Comparison of ENCODE assay signal across 8 cellular contexts in the genomic region with DNA sequence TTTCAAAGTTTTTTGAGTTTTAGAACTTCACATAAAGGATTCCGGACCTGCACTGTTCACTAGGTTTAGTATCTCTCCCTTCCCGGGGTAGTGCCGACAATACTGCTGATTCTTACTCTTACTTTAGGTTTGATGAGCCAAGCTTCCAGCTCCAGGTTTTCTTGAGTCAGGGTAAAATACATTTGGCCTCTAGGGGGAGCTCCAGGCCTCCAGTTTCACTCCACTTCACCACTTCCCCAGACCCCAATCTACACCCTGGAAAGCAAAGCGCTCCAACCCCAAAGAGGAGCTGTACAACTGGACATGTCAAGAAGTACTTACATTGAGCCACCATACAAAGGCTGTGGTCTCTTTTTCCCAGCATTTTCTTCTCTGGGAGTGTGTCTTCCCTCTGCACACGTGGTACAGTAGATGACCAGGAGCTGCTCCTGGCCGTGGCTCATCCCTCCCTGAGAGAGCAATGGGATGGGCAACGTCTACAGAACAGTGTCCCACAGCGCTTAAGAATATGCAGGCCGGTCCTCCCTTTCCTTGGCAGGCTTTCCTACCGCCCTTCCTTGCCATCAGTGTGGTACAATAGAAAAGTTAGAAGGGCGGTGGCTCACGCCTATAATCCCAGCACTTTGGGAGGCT.
A peak's percentile ranks its signal among the peaks of the same experiment; 100 is the strongest.
DNase-seq lines count a peak whose midpoint lies in the region; ATAC-seq, FAIRE-seq and TF ChIP-seq lines count a peak whose summit lies in the region.

No MANE protein-coding gene starts in this region.

- H4K20me1 ChIP-seq in GM23338 (replicated peaks; ENCODE audit: insufficient read depth) (no peaks in the 10 kb centered on the region), HepG2 (ENCODE audit: insufficient read depth, low read length) (no peaks in the 10 kb centered on the region)

- peak; percentile 63 for ATAC-seq in CD4-positive, alpha-beta T cell (ENCODE audit: poor library complexity)
- ATAC-seq in GM23338 (peak; percentile 98), WTC11 (peak; percentile 96), HepG2 (peak; percentile 96), HG03135 (IDR thresholded peaks at IDR 0.05; ENCODE audit: unreplicated experiment) (no peak)

- peaks cover 47% of the 10 kb centered on the region for H3K4me1 Mint-ChIP-seq in CD4-positive, alpha-beta T cell (ENCODE audit: low read depth)
- H3K4me1 Mint-ChIP-seq in GM23338, result peaks cover 10% of the 10 kb centered on the region
- H3K4me1 Mint-ChIP-seq in WTC11, result no peaks in the 10 kb centered on the region

- in situ Hi-C loops in HepG2 (cut with HindIII; ENCODE audit: extremely low pct_ligation_motif_present, low pct_unique_long_range_greater_than_20kb), result loop anchor here (5.0 kb wide), 1 partner anchor 242 kb away; the partner anchor contains the start of gene CD200R1

- no peaks in the 10 kb centered on the region for H3K27me3 Mint-ChIP-seq in CD4-positive, alpha-beta T cell
- H3K27me3 Mint-ChIP-seq in GM23338 (ENCODE audit: insufficient read depth, low read depth, poor library complexity), result no peaks in the 10 kb centered on the region
- no peaks in the 10 kb centered on the region for H3K27me3 Mint-ChIP-seq in WTC11 (ENCODE audit: low read depth)

- 21% methylated on average over 12 of the region's 12 CpGs for WGBS in HepG2 (ENCODE audit: low lambda C conversion rate)

- H3K4me3 Mint-ChIP-seq in CD4-positive, alpha-beta T cell, result no peak overlapping the region
- H3K4me3 Mint-ChIP-seq in GM23338 (no peak overlapping the region), WTC11 (no peak overlapping the region)

- no peak overlapping the region for H3K27ac Mint-ChIP-seq in CD4-positive, alpha-beta T cell
- H3K27ac Mint-ChIP-seq in GM23338, result no peak overlapping the region
- no peak overlapping the region; the same call in 1 of the 2 replicates for H3K27ac Mint-ChIP-seq in WTC11

- no peaks in the 10 kb centered on the region for H3K27me3 ChIP-seq in CD4-positive, alpha-beta T cell (ENCODE audit: control insufficient read depth, insufficient read depth, low read length)
- H3K27me3 ChIP-seq in GM23338 (ENCODE audit: insufficient read depth), result no peaks in the 10 kb centered on the region
- peaks cover 0 to 3% of the 10 kb centered on the region in 2 experiments; a peak in 1 of 5 replicates for H3K27me3 ChIP-seq in HepG2 (ENCODE audit: control insufficient read depth in 1 of 2, insufficient read depth in 2 of 2, low read length in 2 of 2)

- POLR2A ChIA-PET in CD4-positive, alpha-beta T cell (lab: Charles Lee), result interaction anchor here (0.8 to 1.8 kb wide), 9 partner anchors 79 to 267 kb away, joined by 3 to 9 read pairs (median 4); partner anchors contain the start of genes CD200R1 and GTPBP8
- POLR2A ChIA-PET in WTC11 (lab: Charles Lee) (interaction anchor here (0.7 to 1.4 kb wide), 2 partner anchors 79 to 285 kb away, joined by 3 to 4 read pairs; a partner anchor contains a TSS), HepG2 (lab: Yijun Ruan, JAX) (no interaction called here)

- no peaks in the 10 kb centered on the region for H3K9me2 ChIP-seq in GM23338 (ENCODE audit: insufficient read depth)

- intact Hi-C loops in CD4-positive, alpha-beta T cell (cut with DNase I, micrococcal nuclease), result loop anchor here (1.0 to 10.0 kb wide), 7 partner anchors 78 to 552 kb away; partner anchors contain the start of gene CCDC80 (in 2 of the 2)
- intact Hi-C loops in HepG2 (cut with micrococcal nuclease; ENCODE audit: unreplicated experiment), result loop anchor here (1.0 to 2.0 kb wide), 3 partner anchors 80 to 244 kb away; no protein-coding TSS in a partner anchor

- peak; percentile 78 for TF ChIP-seq CTCF in CD4-positive, alpha-beta T cell (IDR thresholded peaks at IDR 0.05)
- TF ChIP-seq CTCF in GM23338 (conservative IDR thresholded peaks at IDR 0.05; ENCODE audit: low read depth in 2 of 2) (peak; percentile 81 to 90), WTC11 (IDR thresholded peaks at IDR 0.05) (peak; percentile 81), HepG2 (CRISPR knock-in tag; IDR thresholded peaks at IDR 0.05) (peak; percentile 73)

- no peaks in the 10 kb centered on the region for H3K36me3 ChIP-seq in GM23338 (ENCODE audit: insufficient read depth)
- H3K36me3 ChIP-seq in HepG2 (replicated peaks in 1 of 2; ENCODE audit: control insufficient read depth in 1 of 2, insufficient read depth in 2 of 2, low read length in 2 of 2), result no peaks in the 10 kb centered on the region

- no TSS peak for BruUV-seq in HepG2 (replicated peaks; lab: Mats Ljungman, UMichigan)

- TF ChIP-seq POLR2A in HepG2 (IDR thresholded peaks at IDR 0.05; ENCODE audit: insufficient read depth in 1 of 2, low read depth in 2 of 2, low read length in 2 of 2), result no peak

- no peaks in the 10 kb centered on the region for H3F3A ChIP-seq in GM23338 (replicated peaks; ENCODE audit: low read depth)

- peak; percentile 50 for FAIRE-seq in HepG2 (lab: Jason Lieb, UNC)

- H3K4me2 ChIP-seq in GM23338 (no peak overlapping the region), HepG2 (ENCODE audit: low read depth, low read length) (peak overlapping the region; percentile 36; the same call in 1 of the 2 replicates)

- TF ChIP-seq EP300 in HepG2 (IDR thresholded peaks at IDR 0.05; ENCODE audit: low read depth in 2 of 2, low read length in 2 of 2), result no peak
- TF ChIP-seq EP300 in HepG2 (CRISPR knock-in tag; IDR thresholded peaks at IDR 0.05; ENCODE audit: borderline replicate concordance), result no peak

- no peak overlapping the region for H3K27ac ChIP-seq in CD4-positive, alpha-beta T cell (ENCODE audit: low read depth, low read length)
- H3K27ac ChIP-seq in GM23338 (ENCODE audit: low read depth) (no peak overlapping the region), HepG2 (ENCODE audit: extremely low read length, insufficient read depth, low read length) (no peak overlapping the region)

- no peaks in the 10 kb centered on the region for H3K36me3 Mint-ChIP-seq in CD4-positive, alpha-beta T cell (ENCODE audit: low read depth)
- H3K36me3 Mint-ChIP-seq in GM23338 (ENCODE audit: low read depth) (no peaks in the 10 kb centered on the region), WTC11 (no peaks in the 10 kb centered on the region)

- H2AFZ ChIP-seq in GM23338 (peak overlapping the region; percentile 86), HepG2 (ENCODE audit: low read length) (no peak overlapping the region)

- 0 out of 2 replicates have a peak, but pooled peaks have one; percentile 17 for TF ChIP-seq RAD21 in HepG2 (CRISPR knock-in tag; IDR thresholded peaks at IDR 0.05)

- H3K9me3 ChIP-seq in CD4-positive, alpha-beta T cell (ENCODE audit: control insufficient read depth, low read length), result no peaks in the 10 kb centered on the region
- no peaks in the 10 kb centered on the region for H3K9me3 ChIP-seq in HepG2 (ENCODE audit: low read length)

- CTCF ChIA-PET in CD4-positive, alpha-beta T cell (lab: Charles Lee), result interaction anchor here (0.5 to 2.4 kb wide), 23 partner anchors 9 to 553 kb away, joined by 3 to 31 read pairs (median 4); partner anchors contain the start of genes CD200R1 and GTPBP8
- CTCF ChIA-PET in WTC11 (lab: Charles Lee), result interaction anchor here (0.5 to 3.9 kb wide), 78 partner anchors 10 to 623 kb away, joined by 3 to 66 read pairs (median 4); partner anchors contain the start of genes CCDC80, CD200R1 and GTPBP8
- CTCF ChIA-PET in HepG2 (lab: Yijun Ruan, JAX; ENCODE audit: low intra/inter-chr PET ratio, low total read pairs), result interaction anchor here (1.4 kb wide), 1 partner anchor 244 kb away, joined by 8 read pairs; no protein-coding TSS in a partner anchor

- H3K9ac ChIP-seq in HepG2 (ENCODE audit: insufficient read depth, low read depth, low read length), result no peak overlapping the region

- no peak overlapping the region for H3K4me3 ChIP-seq in GM23338
- no peak overlapping the region for H3K4me3 ChIP-seq in HepG2 (replicated peaks in 1 of 3; ENCODE audit: insufficient read depth in 1 of 3, low read depth in 2 of 3, low read length in 3 of 3)

- DNase-seq in CD4-positive, alpha-beta T cell, result peak; percentile 27 to 63 (median 52)
- DNase-seq in GM23338 (ENCODE audit: low spot score), result peak; percentile 94
- DNase-seq in NCI-H2171 treated with DMSO at 0.1 percent for 48 hours (lab: John Stamatoyannopoulos, UW), result peak; percentile 71
- DNase-seq in WTC11 (ENCODE audit: low spot score), result peak; percentile 78
- peak; percentile 60 for DNase-seq in central memory CD4-positive, alpha-beta T cell
- DNase-seq in HepG2 (ENCODE audit: low spot score), result peak; percentile 49
- DNase-seq in stimulated activated CD8-positive, alpha-beta memory T cell treated with anti-CD3 and anti-CD28 coated beads, Interleukin-12 subunit alpha, Interleukin-12 subunit beta, amount 100 ng/mL, for 1 hour (ENCODE audit: low read depth), result peak; percentile 51

- H3K9me3 Mint-ChIP-seq in CD4-positive, alpha-beta T cell, result no peaks in the 10 kb centered on the region
- H3K9me3 Mint-ChIP-seq in GM23338, result no peaks in the 10 kb centered on the region
- H3K9me3 Mint-ChIP-seq in WTC11, result peaks cover 3% of the 10 kb centered on the region; the same call in 1 of the 2 replicates

- H3K79me2 ChIP-seq in GM23338 (replicated peaks; ENCODE audit: insufficient read depth), result no peaks in the 10 kb centered on the region
- no peaks in the 10 kb centered on the region for H3K79me2 ChIP-seq in HepG2 (ENCODE audit: insufficient read depth, low read length)

- H3K4me1 ChIP-seq in GM23338 (ENCODE audit: insufficient read depth), result peaks cover 9% of the 10 kb centered on the region
- H3K4me1 ChIP-seq in HepG2 (ENCODE audit: insufficient read depth, low read length), result no peaks in the 10 kb centered on the region

TF ChIP-seq in GM23338, 12 proteins besides CTCF, POLR2A, EP300 and RAD21 (continues in another document):
- TF ChIP-seq ZNF331 (CRISPR knock-in tag; IDR thresholded peaks at IDR 0.05; ENCODE audit: low read depth), result no peak

TF ChIP-seq in HepG2, 621 proteins besides CTCF, POLR2A, EP300 and RAD21 (continues in another document):
- TF ChIP-seq SMC3 (IDR thresholded peaks at IDR 0.05; ENCODE audit: low read length), result peak; percentile 50; the same call in 1 of the 2 replicates
